Comparison of ENCODE assay signal across 8 cellular contexts in the genomic region with DNA sequence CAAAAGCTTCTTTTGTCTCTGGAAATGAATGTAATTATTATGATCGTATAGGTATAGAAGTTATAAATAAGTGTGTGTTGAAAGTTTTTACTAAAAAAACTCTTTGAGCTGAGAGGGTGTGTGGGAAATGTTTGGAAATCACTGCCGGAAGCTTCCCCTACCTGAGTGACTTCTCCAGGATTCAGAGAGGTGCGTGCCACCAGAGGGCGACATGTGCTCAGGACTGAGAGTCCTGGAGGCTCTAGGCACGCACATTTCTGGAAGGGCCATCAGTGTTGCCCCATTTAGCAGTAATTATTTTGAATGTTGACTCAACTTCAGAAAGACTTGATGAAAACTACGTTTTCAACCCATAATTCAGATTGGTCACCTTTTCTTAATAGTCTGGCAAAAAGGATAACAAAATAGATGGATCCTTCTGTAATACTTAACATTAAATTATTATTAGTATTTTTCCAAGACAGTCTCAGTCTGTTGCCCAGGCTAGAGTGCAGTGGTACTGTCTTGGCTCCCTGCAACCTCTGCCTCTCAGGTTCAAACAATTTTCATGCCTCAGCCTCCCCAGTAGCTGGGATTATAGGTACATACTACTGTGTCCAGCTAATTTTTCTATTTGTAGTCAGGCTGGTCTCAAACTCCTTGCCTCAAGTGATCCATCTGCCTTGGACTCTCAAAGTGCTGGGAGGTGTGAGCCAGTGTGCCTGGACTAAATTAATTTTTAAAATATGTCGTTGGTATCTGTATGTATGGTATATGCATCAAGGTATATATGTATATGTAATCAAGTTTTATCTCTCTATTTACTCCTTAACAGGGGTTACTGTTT. TPM values are rescaled to one million over a fixed set of nuclear protein-coding genes. Genes with fewer than 3 reads are reported as not detected.
DNase-seq lines count a peak whose midpoint lies in the region; ATAC-seq and TF ChIP-seq lines count a peak whose summit lies in the region.

No MANE protein-coding gene starts in this region.

- H3K4me1 Mint-ChIP-seq in activated CD8-positive, alpha-beta T cell treated with anti-CD3 and anti-CD28 coated beads for 36 hours (ENCODE audit: low read depth): peaks cover 43% of the 10 kb centered on the region
- H3K4me1 Mint-ChIP-seq in effector memory CD8-positive, alpha-beta T cell (ENCODE audit: low read depth in 2 of 2): peaks cover 27 to 28% of the 10 kb centered on the region in 2 donors

- peaks cover 2% of the 10 kb centered on the region for H3K36me3 Mint-ChIP-seq in activated CD8-positive, alpha-beta T cell treated with anti-CD3 and anti-CD28 coated beads for 36 hours (ENCODE audit: low read depth)
- peaks cover 4% of the 10 kb centered on the region for H3K36me3 Mint-ChIP-seq in effector memory CD8-positive, alpha-beta T cell (ENCODE audit: insufficient read depth)

- no peaks in the 10 kb centered on the region for H3K27me3 Mint-ChIP-seq in activated CD8-positive, alpha-beta T cell treated with anti-CD3 and anti-CD28 coated beads for 36 hours
- no peaks in the 10 kb centered on the region for H3K27me3 Mint-ChIP-seq in effector memory CD8-positive, alpha-beta T cell

- TF ChIP-seq CTCF in activated CD8-positive, alpha-beta T cell treated with anti-CD3 and anti-CD28 coated beads for 36 hours (IDR thresholded peaks at IDR 0.05): peak; percentile 85

- ATAC-seq in GM18907 (IDR thresholded peaks at IDR 0.05; ENCODE audit: unreplicated experiment) (peak; percentile 49), HG03439 (IDR thresholded peaks at IDR 0.05; ENCODE audit: unreplicated experiment) (peak; percentile 70)
- peak; percentile 65 for ATAC-seq in activated CD8-positive, alpha-beta T cell treated with anti-CD3 and anti-CD28 coated beads for 36 hours
- ATAC-seq in effector memory CD8-positive, alpha-beta T cell (replicated peaks): peak; percentile 75

- CTCF ChIA-PET in activated CD8-positive, alpha-beta T cell treated with anti-CD3 and anti-CD28 coated beads for 36 hours (lab: Charles Lee): interaction anchor here (0.6 to 7.7 kb wide), 53 partner anchors 9 to 1115 kb away, joined by 3 to 165 read pairs (median 5); partner anchors contain the start of genes GPR171, P2RY13 and P2RY14

- H3K27ac Mint-ChIP-seq in activated CD8-positive, alpha-beta T cell treated with anti-CD3 and anti-CD28 coated beads for 36 hours: peak overlapping the region; percentile 27
- H3K27ac Mint-ChIP-seq in effector memory CD8-positive, alpha-beta T cell: peak overlapping the region in 1 of 2 donors; percentile 51

- POLR2A ChIA-PET in activated CD8-positive, alpha-beta T cell treated with anti-CD3 and anti-CD28 coated beads for 36 hours (lab: Charles Lee): interaction anchor here (0.6 to 5.8 kb wide), 10 partner anchors 11 to 114 kb away, joined by 3 to 49 read pairs (median 3); partner anchors contain the start of gene GPR171

- no peak overlapping the region for H3K4me3 Mint-ChIP-seq in activated CD8-positive, alpha-beta T cell treated with anti-CD3 and anti-CD28 coated beads for 36 hours
- H3K4me3 Mint-ChIP-seq in effector memory CD8-positive, alpha-beta T cell: no peak overlapping the region

- H3K9me3 Mint-ChIP-seq in activated CD8-positive, alpha-beta T cell treated with anti-CD3 and anti-CD28 coated beads for 36 hours: no peaks in the 10 kb centered on the region
- H3K9me3 Mint-ChIP-seq in effector memory CD8-positive, alpha-beta T cell: no peaks in the 10 kb centered on the region

- DNase-seq in AG20443 (ENCODE audit: low spot score) (peak; percentile 81), NCI-H774 (lab: John Stamatoyannopoulos, UW) (peak; percentile 65), mucosa of gallbladder (ENCODE audit: low spot score) (peak; percentile 80)
- peak; percentile 92 for DNase-seq in activated CD8-positive, alpha-beta T cell treated with anti-CD3 and anti-CD28 coated beads for 36 hours
- peak; percentile 77 to 83 (median 77) for DNase-seq in effector memory CD8-positive, alpha-beta T cell
- DNase-seq in stimulated activated CD8-positive, alpha-beta memory T cell treated with anti-CD3 and anti-CD28 coated beads, Interleukin-7, amount 100 ng/mL, for 48 hours (ENCODE audit: extremely low read depth in 1 of 2, low read depth in 1 of 2): peak; percentile 47 to 75

- intact Hi-C loops in activated CD8-positive, alpha-beta T cell treated with anti-CD3 and anti-CD28 coated beads for 36 hours (cut with micrococcal nuclease): loop anchor here (1.0 to 2.0 kb wide), 3 partner anchors 36 to 115 kb away; no protein-coding TSS in a partner anchor

RNA-seq across cellular contexts. Expression of gene GPR171, which starts 34.5 kb away (rescaled TPM):
- total RNA-seq in activated CD8-positive, alpha-beta T cell treated with anti-CD3 and anti-CD28 coated beads for 36 hours: 100 to 1,000 TPM in 1 of 2 experiments, 10 to 100 TPM in 1; 91.8 to 101 TPM
- total RNA-seq in mucosa of gallbladder: 2.0 TPM

Comparison
In these comparisons a context has a peak if more than half of its experiments do, and no peak if none do; other contexts are left out.
1. Peak in every context shown above with its lines: DNase-seq and ATAC-seq.
2. RNA of gene GPR171, which starts 34.5 kb away (total RNA-seq): 91.8 to 101 TPM in activated CD8-positive, alpha-beta T cell treated with anti-CD3 and anti-CD28 coated beads for 36 hours; 2.0 TPM in mucosa of gallbladder (single experiment); every median in the first group is over 10 times any median in the second.